ENCODE assay signal across 9 cellular contexts in genomic region chr5:132776932-132777208, GRCh38. TPM values are rescaled to one million over a fixed set of nuclear protein-coding genes. Genes with fewer than 3 reads are reported as not detected.
DNase-seq lines count a peak whose midpoint lies in the region; ATAC-seq and TF ChIP-seq lines count a peak whose summit lies in the region.
"Had no signal": no experiment of that assay in that cellular context is flagged by ENCODE, and none has a peak within 500 bp of the region (broad histone marks: within the 10 kb centered on the region; RNA-seq: fewer than 3 reads in every experiment).

No MANE protein-coding gene starts in this region.

- intact Hi-C loops in mucosa of descending colon (cut with DNase I, micrococcal nuclease) = no loop called here

- peaks cover 33% of the 10 kb centered on the region for H3K79me2 ChIP-seq in ACC112 (ENCODE audit: control insufficient read depth, insufficient read depth, low read length, unreplicated experiment)

- DNase-seq in mucosa of descending colon (no peak), RPMI8226 (no peak)
- no peak for DNase-seq in activated effector memory CD4-positive, alpha-beta T cell treated with anti-CD3 and anti-CD28 coated beads, Interleukin-2, amount 50 U/mL, for 16 hours

- no peak for TF ChIP-seq CTCF in mucosa of descending colon (IDR thresholded peaks at IDR 0.05)

- peak overlapping the region; percentile 98 for H2AFZ ChIP-seq in ACC112 (ENCODE audit: low read length, unreplicated experiment)

- peaks cover 20% of the 10 kb centered on the region for H3K4me1 ChIP-seq in ACC112 (ENCODE audit: control insufficient read depth, insufficient read depth, low read length, unreplicated experiment)
- H3K4me1 ChIP-seq in mucosa of descending colon (ENCODE audit: low read depth) = peaks cover 20% of the 10 kb centered on the region

- peak overlapping the region; percentile 83 for H3K4me3 ChIP-seq in ACC112 (ENCODE audit: low read depth, low read length)
- peak overlapping the region; percentile 78 for H3K4me3 ChIP-seq in mucosa of descending colon

- H3K27me3 ChIP-seq in ACC112 (ENCODE audit: insufficient read depth, low read length) = no peaks in the 10 kb centered on the region

- peak; percentile 25 for ATAC-seq in HG03565 (IDR thresholded peaks at IDR 0.05; ENCODE audit: unreplicated experiment)
- ATAC-seq in mucosa of descending colon = peak; percentile 11
- no peak for ATAC-seq in HG02970 (IDR thresholded peaks at IDR 0.05; ENCODE audit: low FRiP score, unreplicated experiment)
- ATAC-seq in HG03039 (IDR thresholded peaks at IDR 0.05; ENCODE audit: unreplicated experiment) = no peak

- no peaks in the 10 kb centered on the region for H3K36me3 ChIP-seq in ACC112 (ENCODE audit: insufficient read depth, low read length)
- H3K36me3 ChIP-seq in mucosa of descending colon (ENCODE audit: low read depth) = no peaks in the 10 kb centered on the region

- H3K27ac ChIP-seq in ACC112 (ENCODE audit: low read depth, low read length) (no peak overlapping the region), cingulate gyrus (ENCODE audit: low read depth, low read length) (peak overlapping the region; percentile 89)

- H3K9me3 ChIP-seq in mucosa of descending colon = no peaks in the 10 kb centered on the region

RNA-seq across cellular contexts. Expression of gene SEPTIN8, which starts 0.2 kb away (rescaled TPM):
- total RNA-seq in mucosa of descending colon = 10 to 100 TPM; 49.9 to 64.7 (median 61.1) TPM

RNA-seq across cellular contexts. Expression of gene CCNI2, which starts 29.6 kb away (rescaled TPM):
- total RNA-seq in mucosa of descending colon = 10 to 100 TPM in 2 of 3 donors, 1 to 10 TPM in 1; 7.1 to 12.3 (median 12.0) TPM

RNA-seq across cellular contexts. Expression of gene SOWAHA, which starts 36.2 kb away (rescaled TPM):
- total RNA-seq in mucosa of descending colon = 10 to 100 TPM; 11.6 to 44.5 (median 24.3) TPM
- total RNA-seq: T-cell had no signal

RNA-seq across cellular contexts. Expression of gene KIF3A, which starts 39.5 kb away (rescaled TPM):
- 10 to 100 TPM in 1 of 3 donors, 1 to 10 TPM in 2; 3.2 to 11.0 (median 3.8) TPM for total RNA-seq in mucosa of descending colon

RNA-seq across cellular contexts. Expression of gene SHROOM1, which starts 53.6 kb away (rescaled TPM):
- 10 to 100 TPM; 37.3 to 93.5 (median 63.0) TPM for total RNA-seq in mucosa of descending colon

Comparison
In these comparisons a context has a peak if more than half of its experiments do, and no peak if none do; other contexts are left out.
1. ATAC-seq: peak in HG03565 (single experiment) and mucosa of descending colon (single experiment); none in HG02970 (single experiment) and HG03039 (single experiment).